Comparison of ENCODE assay signal across 19 cellular contexts in genomic region chr3:187039100-187039722, GRCh38.
DNase-seq lines count a peak whose midpoint lies in the region; ATAC-seq and TF ChIP-seq lines count a peak whose summit lies in the region.
"Had no signal": no experiment of that assay in that cellular context is flagged by ENCODE, and none has a peak within 500 bp of the region (broad histone marks: within the 10 kb centered on the region; RNA-seq: fewer than 3 reads in every experiment).

No MANE protein-coding gene starts in this region.

- H3K27me3 Mint-ChIP-seq in activated CD4-positive, alpha-beta T cell treated with anti-CD3 and anti-CD28 coated beads for 36 hours: no peaks in the 10 kb centered on the region
- no peaks in the 10 kb centered on the region for H3K27me3 Mint-ChIP-seq in naive B cell

- intact Hi-C loops in activated CD4-positive, alpha-beta T cell treated with anti-CD3 and anti-CD28 coated beads for 36 hours (cut with DNase I, micrococcal nuclease): no loop called here

- H3K9me3 Mint-ChIP-seq in activated CD4-positive, alpha-beta T cell treated with anti-CD3 and anti-CD28 coated beads for 36 hours (ENCODE audit: low read depth): peaks cover 17% of the 10 kb centered on the region
- H3K9me3 Mint-ChIP-seq in activated naive CD4-positive, alpha-beta T cell treated with anti-CD3 and anti-CD28 coated beads, Interleukin-2, amount 50 U/mL, for 72 hours: peaks cover 17 to 20% of the 10 kb centered on the region in 2 donors
- peaks cover 0 to 14% (median 7%) of the 10 kb centered on the region in 7 donors for H3K9me3 Mint-ChIP-seq in naive B cell

- peaks cover 84% of the 10 kb centered on the region for H3K36me3 Mint-ChIP-seq in activated CD4-positive, alpha-beta T cell treated with anti-CD3 and anti-CD28 coated beads for 36 hours (ENCODE audit: low read depth)
- peaks cover 52 to 80% of the 10 kb centered on the region in 2 donors for H3K36me3 Mint-ChIP-seq in activated naive CD4-positive, alpha-beta T cell treated with anti-CD3 and anti-CD28 coated beads, Interleukin-2, amount 50 U/mL, for 72 hours
- H3K36me3 Mint-ChIP-seq in naive B cell: peaks cover 52 to 72% of the 10 kb centered on the region in 2 donors

- H3K4me3 Mint-ChIP-seq in activated CD4-positive, alpha-beta T cell treated with anti-CD3 and anti-CD28 coated beads for 36 hours: peak overlapping the region; percentile 21
- H3K4me3 Mint-ChIP-seq in naive B cell: peak overlapping the region in 5 of 8 donors; percentile 26 to 84 (median 59)

- peak; percentile 21 for TF ChIP-seq POLR2A in GM19193 (IDR thresholded peaks at IDR 0.05; ENCODE audit: extremely low read depth, insufficient read depth, insufficient read length)

- peak overlapping the region; percentile 95 for H3K27ac Mint-ChIP-seq in activated CD4-positive, alpha-beta T cell treated with anti-CD3 and anti-CD28 coated beads for 36 hours
- H3K27ac Mint-ChIP-seq in activated naive CD4-positive, alpha-beta T cell treated with anti-CD3 and anti-CD28 coated beads, Interleukin-2, amount 50 U/mL, for 72 hours: peak overlapping the region; percentile 96 to 98
- peak overlapping the region; percentile 5 to 96 (median 83) for H3K27ac Mint-ChIP-seq in naive B cell

- POLR2A ChIA-PET in activated CD4-positive, alpha-beta T cell treated with anti-CD3 and anti-CD28 coated beads for 36 hours (lab: Charles Lee): no interaction called here

- H3K4me1 Mint-ChIP-seq in activated CD4-positive, alpha-beta T cell treated with anti-CD3 and anti-CD28 coated beads for 36 hours: peaks cover 69% of the 10 kb centered on the region
- peaks cover 62 to 83% (median 81%) of the 10 kb centered on the region in 3 donors for H3K4me1 Mint-ChIP-seq in naive B cell

- DNase-seq in activated CD4-positive, alpha-beta T cell treated with anti-CD3 and anti-CD28 coated beads for 36 hours: no peak
- DNase-seq in activated CD4-positive, alpha-beta T cell treated with anti-CD3 and anti-CD28 coated beads for 4 hours: no peak
- DNase-seq in activated naive CD4-positive, alpha-beta T cell treated with anti-CD3 and anti-CD28 coated beads, Interleukin-2, amount 50 U/mL, for 72 hours (ENCODE audit: low spot score in 2 of 2): no peak
- DNase-seq in naive B cell (no peak), D341Med (ENCODE audit: low spot score) (no peak)
- no peak for DNase-seq in NK-92 treated with Interleukin-12 subunit alpha and Interleukin-12 subunit beta, amount 100 ng/mL, for 24 hours (lab: John Stamatoyannopoulos, UW)
- DNase-seq: 8988T; activated CD4-positive, alpha-beta T cell treated with anti-CD3 and anti-CD28 coated beads, Interleukin-2, amount 50 U/mL, for 48 hours; cerebellar nuclear complex; EL; gastrocnemius medialis; Kasumi-1; NCI-H146; NCI-H526 treated with DMSO at 0.1 percent for 48 hours; posterior cingulate gyrus; RPMI8226; upper lobe of left lung had no signal

- CTCF ChIA-PET in activated CD4-positive, alpha-beta T cell treated with anti-CD3 and anti-CD28 coated beads for 36 hours (lab: Charles Lee): interaction anchor here (0.7 to 2.4 kb wide), 5 partner anchors 8 to 111 kb away, joined by 3 to 9 read pairs (median 5); no protein-coding TSS in a partner anchor

- peak; percentile 12 for ATAC-seq in activated CD4-positive, alpha-beta T cell treated with anti-CD3 and anti-CD28 coated beads for 36 hours
- no peak for ATAC-seq in activated naive CD4-positive, alpha-beta T cell treated with anti-CD3 and anti-CD28 coated beads, Interleukin-2, amount 50 U/mL, for 72 hours
- ATAC-seq in naive B cell (ENCODE audit: low read depth in 2 of 2) (no peak), HG03521 (IDR thresholded peaks at IDR 0.05; ENCODE audit: unreplicated experiment) (no peak)
- ATAC-seq: gastrocnemius medialis had no signal
